ENCODE assay signal across 12 cellular contexts in genomic region chr1:192358822-192359221, GRCh38. TPM values are rescaled to one million over a fixed set of nuclear protein-coding genes. Genes with fewer than 3 reads are reported as not detected.
"Had no signal": no experiment of that assay in that cellular context is flagged by ENCODE, and none has a peak within 500 bp of the region (broad histone marks: within the 10 kb centered on the region; RNA-seq: fewer than 3 reads in every experiment).

No MANE protein-coding gene starts in this region.

- H3K4me1 ChIP-seq: HAP-1 had no signal

- H2AFZ ChIP-seq: GM23248, GM23338 had no signal

- ATAC-seq: GM23338, HCT116 had no signal

- FAIRE-seq: H1, H54 had no signal

- H3K4me3 ChIP-seq: GM23248, GM23338, HAP-1 had no signal

- H3K4me1 Mint-ChIP-seq: H9 had no signal

- H3K27ac ChIP-seq: GM23248 had no signal

- H3K9ac ChIP-seq: GM23248 had no signal

- H3K9me3 Mint-ChIP-seq: GM23338, H9, HFFc6 had no signal

- DNase-seq: GM23248, GOT3, H7, H9, HCEC 1CT, HFFc6 had no signal

- H3K36me3 ChIP-seq: HAP-1 had no signal

- H3K4me3 Mint-ChIP-seq: GM23338, H9, HFFc6 had no signal

- H3K4me2 ChIP-seq: GM23338 had no signal

- H3K27ac Mint-ChIP-seq: GM23338, H9, HFFc6 had no signal

- H3K9me3 ChIP-seq: HAP-1 had no signal

RNA-seq across cellular contexts. Expression of gene RGS21, which starts 42.0 kb away (rescaled TPM):
- total RNA-seq: GM23248, GM23338, H1, H4, H7, H9, HFFc6 had no signal
- polyA plus RNA-seq: GM23248, GM23338, H1 had no signal
